Comparison of ENCODE assay signal across 8 cellular contexts in genomic region chr14:69129264-69129880, GRCh38. TPM values are rescaled to one million over a fixed set of nuclear protein-coding genes. Genes with fewer than 3 reads are reported as not detected.
A peak's percentile ranks its signal among the peaks of the same experiment; 100 is the strongest.
DNase-seq lines count a peak whose midpoint lies in the region; ATAC-seq and TF ChIP-seq lines count a peak whose summit lies in the region.

No MANE protein-coding gene starts in this region.

- H3K36me3 ChIP-seq in effector memory CD4-positive, alpha-beta T cell (ENCODE audit: control insufficient read depth, insufficient read depth, low read length) = no peaks in the 10 kb centered on the region

- H3K4me3 ChIP-seq in effector memory CD4-positive, alpha-beta T cell (ENCODE audit: insufficient read depth, low read depth, low read length, poor library complexity, severe bottlenecking) = no peak overlapping the region

- H3K4me1 Mint-ChIP-seq in activated CD8-positive, alpha-beta T cell treated with anti-CD3 and anti-CD28 coated beads for 36 hours (ENCODE audit: low read depth) = peaks cover 69% of the 10 kb centered on the region
- peaks cover 33% of the 10 kb centered on the region for H3K4me1 Mint-ChIP-seq in memory B cell

- DNase-seq in EL = peak; percentile 84
- peak; percentile 76 for DNase-seq in HT-29 (ENCODE audit: low spot score)
- peak; percentile 74 for DNase-seq in NCI-H82 treated with DMSO at 0.1 percent for 48 hours (lab: John Stamatoyannopoulos, UW; ENCODE audit: unreplicated experiment)
- peak; percentile 88 for DNase-seq in activated CD8-positive, alpha-beta T cell treated with anti-CD3 and anti-CD28 coated beads for 36 hours
- peak; percentile 39 to 60 (median 48) for DNase-seq in effector memory CD4-positive, alpha-beta T cell
- peak; percentile 58 to 66 for DNase-seq in memory B cell (ENCODE audit: low spot score in 2 of 2)
- DNase-seq in stimulated activated CD8-positive, alpha-beta memory T cell treated with anti-CD3 and anti-CD28 coated beads, Interleukin-12 subunit alpha, Interleukin-12 subunit beta, amount 100 ng/mL, for 4 hours (ENCODE audit: low read depth) = peak; percentile 39

- CTCF ChIA-PET in activated CD8-positive, alpha-beta T cell treated with anti-CD3 and anti-CD28 coated beads for 36 hours (lab: Charles Lee) = interaction anchor here (0.6 to 14.3 kb wide), 46 partner anchors 8 to 1309 kb away, joined by 3 to 218 read pairs (median 5); partner anchors contain the start of genes DCAF5, ERH, EXD2 and SLC39A9

- no peaks in the 10 kb centered on the region for H3K9me3 Mint-ChIP-seq in activated CD8-positive, alpha-beta T cell treated with anti-CD3 and anti-CD28 coated beads for 36 hours
- H3K9me3 Mint-ChIP-seq in memory B cell = no peaks in the 10 kb centered on the region

- H3K36me3 Mint-ChIP-seq in activated CD8-positive, alpha-beta T cell treated with anti-CD3 and anti-CD28 coated beads for 36 hours (ENCODE audit: low read depth) = peaks cover 4% of the 10 kb centered on the region
- H3K36me3 Mint-ChIP-seq in memory B cell = peaks cover 1% of the 10 kb centered on the region

- H3K27me3 ChIP-seq in effector memory CD4-positive, alpha-beta T cell (replicated peaks; ENCODE audit: control insufficient read depth, insufficient read depth, low read length, poor library complexity, severe bottlenecking) = no peaks in the 10 kb centered on the region

- peak; percentile 88 for TF ChIP-seq CTCF in activated CD8-positive, alpha-beta T cell treated with anti-CD3 and anti-CD28 coated beads for 36 hours (IDR thresholded peaks at IDR 0.05)

- peak overlapping the region; percentile 67 for H3K27ac Mint-ChIP-seq in activated CD8-positive, alpha-beta T cell treated with anti-CD3 and anti-CD28 coated beads for 36 hours
- H3K27ac Mint-ChIP-seq in memory B cell = peak overlapping the region; percentile 58

- no peaks in the 10 kb centered on the region for H3K27me3 Mint-ChIP-seq in activated CD8-positive, alpha-beta T cell treated with anti-CD3 and anti-CD28 coated beads for 36 hours
- no peaks in the 10 kb centered on the region for H3K27me3 Mint-ChIP-seq in memory B cell

- no peaks in the 10 kb centered on the region for H3K9me3 ChIP-seq in effector memory CD4-positive, alpha-beta T cell (ENCODE audit: control insufficient read depth, low read length)

- H3K4me1 ChIP-seq in effector memory CD4-positive, alpha-beta T cell (ENCODE audit: control insufficient read depth, insufficient read depth, low read length, poor library complexity, severe bottlenecking) = peaks cover 11% of the 10 kb centered on the region

- H3K27ac ChIP-seq in effector memory CD4-positive, alpha-beta T cell (ENCODE audit: insufficient read depth, low read length, poor library complexity, severe bottlenecking) = no peak overlapping the region

- POLR2A ChIA-PET in activated CD8-positive, alpha-beta T cell treated with anti-CD3 and anti-CD28 coated beads for 36 hours (lab: Charles Lee) = interaction anchor here (1.2 to 1.8 kb wide), 3 partner anchors 22 to 106 kb away, joined by 3 to 5 read pairs (median 4); no protein-coding TSS in a partner anchor

- H3K4me3 Mint-ChIP-seq in activated CD8-positive, alpha-beta T cell treated with anti-CD3 and anti-CD28 coated beads for 36 hours = no peak overlapping the region
- no peak overlapping the region for H3K4me3 Mint-ChIP-seq in memory B cell

- ATAC-seq in activated CD8-positive, alpha-beta T cell treated with anti-CD3 and anti-CD28 coated beads for 36 hours = peak; percentile 70
- ATAC-seq in memory B cell (ENCODE audit: low read depth) (peak; percentile 87), GM21576 (IDR thresholded peaks at IDR 0.05; ENCODE audit: unreplicated experiment) (no peak)

- intact Hi-C loops in activated CD8-positive, alpha-beta T cell treated with anti-CD3 and anti-CD28 coated beads for 36 hours (cut with micrococcal nuclease) = loop anchor here (2.0 kb wide), 1 partner anchor 23 kb away; the partner anchor contains the start of gene DCAF5

RNA-seq across cellular contexts. Expression of gene DCAF5, which starts 23.5 kb away (rescaled TPM):
- total RNA-seq in HT-29 (2014; rRNA removed; shearing (Covaris generic)) = 5.3 and 7.8 TPM in 2 replicates
- 10 to 100 TPM; 34.3 to 36.5 TPM for total RNA-seq in activated CD8-positive, alpha-beta T cell treated with anti-CD3 and anti-CD28 coated beads for 36 hours
